ENCODE assay signal across 1 cellular context in the genomic region with DNA sequence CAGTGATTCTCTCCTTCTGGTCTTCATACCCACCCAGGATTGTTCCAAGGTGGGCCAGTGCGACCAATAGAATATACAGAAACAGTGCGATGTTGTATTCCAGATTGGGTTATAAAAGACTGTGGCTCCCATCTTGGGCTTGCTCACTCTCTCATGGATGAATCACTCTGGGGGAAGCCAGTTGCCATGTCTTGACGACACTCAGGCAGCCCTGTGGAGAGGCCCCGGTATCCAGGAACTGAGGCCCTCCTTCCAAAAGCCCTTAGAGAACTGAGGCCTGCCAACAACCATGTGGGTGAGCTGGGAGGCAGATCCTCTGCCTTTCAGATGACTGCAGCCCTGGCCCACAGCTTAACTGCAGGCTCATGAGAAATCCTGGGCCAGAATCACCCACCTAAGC.
A peak's percentile ranks its signal among the peaks of the same experiment; 100 is the strongest.
TF ChIP-seq lines count a peak whose summit lies in the region.

No MANE protein-coding gene starts in this region.

TF ChIP-seq in K562, 482 proteins besides CTCF, POLR2A, EP300 and RAD21 (continued from another document):
- TF ChIP-seq TEAD4 (IDR thresholded peaks at IDR 0.05; ENCODE audit: low read length) (no peak), TEAD4 (CRISPR knock-in tag; IDR thresholded peaks at IDR 0.05; ENCODE audit: borderline replicate concordance) (no peak), SRSF3 (IDR thresholded peaks at IDR 0.05; ENCODE audit: insufficient read depth, low read length) (no peak), JUND (IDR thresholded peaks at IDR 0.05; ENCODE audit: borderline replicate concordance, low read depth, low read length) (0 out of 2 replicates have a peak, but pooled peaks have one; percentile 9), JUND (tag; IDR thresholded peaks at IDR 0.05; ENCODE audit: borderline replicate concordance, low read depth, low read length) (no peak), ZNF586 (CRISPR knock-in tag; conservative IDR thresholded peaks at IDR 0.05) (no peak), NR2C2 (CRISPR knock-in tag; IDR thresholded peaks at IDR 0.05) (no peak), NR2C2 (tag; IDR thresholded peaks at IDR 0.05) (no peak), ZBTB5 (IDR thresholded peaks at IDR 0.05) (no peak), FOSL1 (tag; conservative IDR thresholded peaks at IDR 0.05) (peak; percentile 68), DNMT1 (IDR thresholded peaks at IDR 0.05) (no peak), NEUROD1 (IDR thresholded peaks at IDR 0.05; ENCODE audit: borderline replicate concordance, low read depth, low read length, partially characterized antibody) (no peak), SMAD4 (CRISPR knock-in tag; conservative IDR thresholded peaks at IDR 0.05) (no peak), PCBP1 (IDR thresholded peaks at IDR 0.05; ENCODE audit: low read depth, low read length, poor library complexity, severe bottlenecking) (no peak), MTF1 (CRISPR knock-in tag; IDR thresholded peaks at IDR 0.05; ENCODE audit: borderline replicate concordance) (no peak), ZNF766 (CRISPR knock-in tag; conservative IDR thresholded peaks at IDR 0.05) (no peak)
- TF ChIP-seq, protein P1, sequence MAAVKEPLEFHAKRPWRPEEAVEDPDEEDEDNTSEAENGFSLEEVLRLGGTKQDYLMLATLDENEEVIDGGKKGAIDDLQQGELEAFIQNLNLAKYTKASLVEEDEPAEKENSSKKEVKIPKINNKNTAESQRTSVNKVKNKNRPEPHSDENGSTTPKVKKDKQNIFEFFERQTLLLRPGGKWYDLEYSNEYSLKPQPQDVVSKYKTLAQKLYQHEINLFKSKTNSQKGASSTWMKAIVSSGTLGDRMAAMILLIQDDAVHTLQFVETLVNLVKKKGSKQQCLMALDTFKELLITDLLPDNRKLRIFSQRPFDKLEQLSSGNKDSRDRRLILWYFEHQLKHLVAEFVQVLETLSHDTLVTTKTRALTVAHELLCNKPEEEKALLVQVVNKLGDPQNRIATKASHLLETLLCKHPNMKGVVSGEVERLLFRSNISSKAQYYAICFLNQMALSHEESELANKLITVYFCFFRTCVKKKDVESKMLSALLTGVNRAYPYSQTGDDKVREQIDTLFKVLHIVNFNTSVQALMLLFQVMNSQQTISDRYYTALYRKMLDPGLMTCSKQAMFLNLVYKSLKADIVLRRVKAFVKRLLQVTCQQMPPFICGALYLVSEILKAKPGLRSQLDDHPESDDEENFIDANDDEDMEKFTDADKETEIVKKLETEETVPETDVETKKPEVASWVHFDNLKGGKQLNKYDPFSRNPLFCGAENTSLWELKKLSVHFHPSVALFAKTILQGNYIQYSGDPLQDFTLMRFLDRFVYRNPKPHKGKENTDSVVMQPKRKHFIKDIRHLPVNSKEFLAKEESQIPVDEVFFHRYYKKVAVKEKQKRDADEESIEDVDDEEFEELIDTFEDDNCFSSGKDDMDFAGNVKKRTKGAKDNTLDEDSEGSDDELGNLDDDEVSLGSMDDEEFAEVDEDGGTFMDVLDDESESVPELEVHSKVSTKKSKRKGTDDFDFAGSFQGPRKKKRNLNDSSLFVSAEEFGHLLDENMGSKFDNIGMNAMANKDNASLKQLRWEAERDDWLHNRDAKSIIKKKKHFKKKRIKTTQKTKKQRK (IDR thresholded peaks at IDR 0.05; ENCODE audit: borderline replicate concordance, low read depth, low read length), result no peak
- TF ChIP-seq, protein P2, sequence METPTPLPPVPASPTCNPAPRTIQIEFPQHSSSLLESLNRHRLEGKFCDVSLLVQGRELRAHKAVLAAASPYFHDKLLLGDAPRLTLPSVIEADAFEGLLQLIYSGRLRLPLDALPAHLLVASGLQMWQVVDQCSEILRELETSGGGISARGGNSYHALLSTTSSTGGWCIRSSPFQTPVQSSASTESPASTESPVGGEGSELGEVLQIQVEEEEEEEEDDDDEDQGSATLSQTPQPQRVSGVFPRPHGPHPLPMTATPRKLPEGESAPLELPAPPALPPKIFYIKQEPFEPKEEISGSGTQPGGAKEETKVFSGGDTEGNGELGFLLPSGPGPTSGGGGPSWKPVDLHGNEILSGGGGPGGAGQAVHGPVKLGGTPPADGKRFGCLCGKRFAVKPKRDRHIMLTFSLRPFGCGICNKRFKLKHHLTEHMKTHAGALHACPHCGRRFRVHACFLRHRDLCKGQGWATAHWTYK (CRISPR knock-in tag; IDR thresholded peaks at IDR 0.05), result no peak
- TF ChIP-seq, protein P3, sequence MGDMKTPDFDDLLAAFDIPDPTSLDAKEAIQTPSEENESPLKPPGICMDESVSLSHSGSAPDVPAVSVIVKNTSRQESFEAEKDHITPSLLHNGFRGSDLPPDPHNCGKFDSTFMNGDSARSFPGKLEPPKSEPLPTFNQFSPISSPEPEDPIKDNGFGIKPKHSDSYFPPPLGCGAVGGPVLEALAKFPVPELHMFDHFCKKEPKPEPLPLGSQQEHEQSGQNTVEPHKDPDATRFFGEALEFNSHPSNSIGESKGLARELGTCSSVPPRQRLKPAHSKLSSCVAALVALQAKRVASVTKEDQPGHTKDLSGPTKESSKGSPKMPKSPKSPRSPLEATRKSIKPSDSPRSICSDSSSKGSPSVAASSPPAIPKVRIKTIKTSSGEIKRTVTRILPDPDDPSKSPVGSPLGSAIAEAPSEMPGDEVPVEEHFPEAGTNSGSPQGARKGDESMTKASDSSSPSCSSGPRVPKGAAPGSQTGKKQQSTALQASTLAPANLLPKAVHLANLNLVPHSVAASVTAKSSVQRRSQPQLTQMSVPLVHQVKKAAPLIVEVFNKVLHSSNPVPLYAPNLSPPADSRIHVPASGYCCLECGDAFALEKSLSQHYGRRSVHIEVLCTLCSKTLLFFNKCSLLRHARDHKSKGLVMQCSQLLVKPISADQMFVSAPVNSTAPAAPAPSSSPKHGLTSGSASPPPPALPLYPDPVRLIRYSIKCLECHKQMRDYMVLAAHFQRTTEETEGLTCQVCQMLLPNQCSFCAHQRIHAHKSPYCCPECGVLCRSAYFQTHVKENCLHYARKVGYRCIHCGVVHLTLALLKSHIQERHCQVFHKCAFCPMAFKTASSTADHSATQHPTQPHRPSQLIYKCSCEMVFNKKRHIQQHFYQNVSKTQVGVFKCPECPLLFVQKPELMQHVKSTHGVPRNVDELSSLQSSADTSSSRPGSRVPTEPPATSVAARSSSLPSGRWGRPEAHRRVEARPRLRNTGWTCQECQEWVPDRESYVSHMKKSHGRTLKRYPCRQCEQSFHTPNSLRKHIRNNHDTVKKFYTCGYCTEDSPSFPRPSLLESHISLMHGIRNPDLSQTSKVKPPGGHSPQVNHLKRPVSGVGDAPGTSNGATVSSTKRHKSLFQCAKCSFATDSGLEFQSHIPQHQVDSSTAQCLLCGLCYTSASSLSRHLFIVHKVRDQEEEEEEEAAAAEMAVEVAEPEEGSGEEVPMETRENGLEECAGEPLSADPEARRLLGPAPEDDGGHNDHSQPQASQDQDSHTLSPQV (IDR thresholded peaks at IDR 0.05), result 0 out of 2 replicates have a peak, but pooled peaks have one; percentile 18
- TF ChIP-seq, protein P4, sequence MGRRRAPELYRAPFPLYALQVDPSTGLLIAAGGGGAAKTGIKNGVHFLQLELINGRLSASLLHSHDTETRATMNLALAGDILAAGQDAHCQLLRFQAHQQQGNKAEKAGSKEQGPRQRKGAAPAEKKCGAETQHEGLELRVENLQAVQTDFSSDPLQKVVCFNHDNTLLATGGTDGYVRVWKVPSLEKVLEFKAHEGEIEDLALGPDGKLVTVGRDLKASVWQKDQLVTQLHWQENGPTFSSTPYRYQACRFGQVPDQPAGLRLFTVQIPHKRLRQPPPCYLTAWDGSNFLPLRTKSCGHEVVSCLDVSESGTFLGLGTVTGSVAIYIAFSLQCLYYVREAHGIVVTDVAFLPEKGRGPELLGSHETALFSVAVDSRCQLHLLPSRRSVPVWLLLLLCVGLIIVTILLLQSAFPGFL (CRISPR knock-in tag; IDR thresholded peaks at IDR 0.05), result no peak
